16 cellular contexts compared by ENCODE assay signal in the genomic region with DNA sequence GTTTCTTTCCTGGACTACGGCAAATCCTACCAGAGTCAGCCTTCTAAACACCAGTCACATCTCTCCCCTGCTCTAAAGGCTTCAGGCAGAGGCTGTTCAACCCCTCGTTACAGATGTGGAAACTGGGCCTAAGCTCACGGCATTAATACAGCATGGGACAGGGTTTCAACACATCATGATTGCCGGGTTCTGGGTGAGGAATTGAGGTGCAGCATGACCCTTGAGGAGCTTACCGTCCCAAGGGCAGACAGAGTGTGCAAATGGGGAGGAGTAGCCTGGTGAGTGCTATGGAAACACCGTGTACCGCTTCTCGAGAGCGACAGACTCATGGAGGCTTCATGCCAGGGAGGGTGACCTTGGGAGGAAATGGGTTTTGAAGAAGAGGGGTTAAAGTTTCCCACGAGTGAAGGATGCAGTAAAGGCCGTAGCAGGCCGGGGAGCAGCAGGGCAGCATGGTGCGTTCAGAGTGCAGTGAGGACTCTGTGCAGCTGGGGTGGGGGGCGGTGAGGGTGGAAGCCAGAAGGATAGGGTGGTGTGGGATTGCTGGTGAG. TPM values are rescaled to one million over a fixed set of nuclear protein-coding genes. Genes with fewer than 3 reads are reported as not detected.
DNase-seq lines count a peak whose midpoint lies in the region; ATAC-seq and TF ChIP-seq lines count a peak whose summit lies in the region.
"Had no signal": no experiment of that assay in that cellular context is flagged by ENCODE, and none has a peak within 500 bp of the region (broad histone marks: within the 10 kb centered on the region; RNA-seq: fewer than 3 reads in every experiment).

No MANE protein-coding gene starts in this region.

- CTCF ChIA-PET in mammary epithelial cell (lab: Charles Lee; ENCODE audit: low non-redundant PET): no interaction called here

- H2AFZ ChIP-seq in mammary epithelial cell (ENCODE audit: low read depth, low read length): no peak overlapping the region

- H3K27me3 ChIP-seq in breast epithelium: no peaks in the 10 kb centered on the region
- H3K27me3 ChIP-seq in mammary epithelial cell (ENCODE audit: insufficient read depth, low read length): no peaks in the 10 kb centered on the region
- H3K27me3 ChIP-seq in iPS-20b (ENCODE audit: insufficient read depth, low read length): no peaks in the 10 kb centered on the region
- H3K27me3 ChIP-seq: pancreas had no signal

- no peak overlapping the region for H3K4me2 ChIP-seq in mammary epithelial cell (ENCODE audit: insufficient read depth, low read depth, low read length)

- H3K9ac ChIP-seq in mammary epithelial cell (ENCODE audit: insufficient read depth, low read length) (no peak overlapping the region), iPS-20b (ENCODE audit: low read depth, low read length) (peak overlapping the region; percentile 20; the same call in 1 of the 2 replicates)

- ATAC-seq in sciatic nerve: peak; percentile 49
- ATAC-seq in GM19324 (IDR thresholded peaks at IDR 0.05; ENCODE audit: low FRiP score, unreplicated experiment): no peak
- ATAC-seq in GM18868 (IDR thresholded peaks at IDR 0.05; ENCODE audit: unreplicated experiment): no peak
- ATAC-seq: activated T-cell treated with anti-CD3 and anti-CD28 coated beads, Interleukin-2, amount 50 U/mL, for 72 hours had no signal

- intact Hi-C loops in breast epithelium (cut with DNase I; ENCODE audit: low total_unique reads) (no loop called here), mammary epithelial cell (cut with micrococcal nuclease) (no loop called here), sciatic nerve (cut with DNase I) (no loop called here)

- H3K79me2 ChIP-seq in mammary epithelial cell (ENCODE audit: insufficient read depth, low read length): peaks cover 19% of the 10 kb centered on the region

- dilution Hi-C loops in mammary epithelial cell (cut with HindIII; ENCODE audit: low sequenced_read_pairs): loop anchor here (5.0 to 25.0 kb wide), 4 partner anchors 51 to 349 kb away; partner anchors contain the start of gene TGOLN2

- no peaks in the 10 kb centered on the region for H3K9me3 ChIP-seq in breast epithelium
- H3K9me3 ChIP-seq in mammary epithelial cell (replicated peaks; ENCODE audit: insufficient read depth, low read length): no peaks in the 10 kb centered on the region
- H3K9me3 ChIP-seq in iPS-20b (ENCODE audit: insufficient read depth, low read depth, low read length): no peaks in the 10 kb centered on the region
- H3K9me3 ChIP-seq: pancreas had no signal

- TF ChIP-seq POLR2A in breast epithelium (IDR thresholded peaks at IDR 0.05): no peak

- DNase-seq in breast epithelium (ENCODE audit: low spot score in 2 of 2) (no peak), mammary epithelial cell (no peak), sciatic nerve (ENCODE audit: low spot score) (no peak), NCI-H2227 (lab: John Stamatoyannopoulos, UW; ENCODE audit: unreplicated experiment) (no peak)
- no peak for DNase-seq in activated CD4-positive, alpha-beta T cell treated with anti-CD3 and anti-CD28 coated beads, Interleukin-2, amount 50 U/mL, for 4 hours
- DNase-seq: activated CD4-positive, CD25-positive, alpha-beta regulatory T cell treated with anti-CD3 and anti-CD28 coated beads, Interleukin-2, amount 50 U/mL, for 72 hours; activated T-cell treated with anti-CD3 and anti-CD28 coated beads, Interleukin-2, amount 50 U/mL, for 72 hours; effector CD8-positive, alpha-beta T cell; glutamatergic neuron; pancreas; stimulated activated CD4-positive, alpha-beta T cell treated with anti-CD3 and anti-CD28 coated beads, Interleukin-4, amount 100 ng/mL, for 24 hours; stimulated activated naive CD4-positive, alpha-beta T cell treated with Interleukin-2 at 50 U/mL for 16 hours had no signal

- 93% methylated on average over 13 of the region's 14 CpGs for WGBS in mammary epithelial cell (ENCODE audit: low coverage, missing lambda C conversion rate)

- in situ Hi-C loops in mammary epithelial cell (cut with MboI; ENCODE audit: low sequenced_read_pairs in 2 of 2): loop anchor here in 1 of 2 donors (5.0 to 25.0 kb wide), 2 partner anchors 144 to 339 kb away; partner anchors contain the start of gene TCF7L1

- TF ChIP-seq CTCF in breast epithelium (IDR thresholded peaks at IDR 0.05): no peak
- TF ChIP-seq CTCF in mammary epithelial cell (conservative IDR thresholded peaks at IDR 0.05 in 1 of 2, IDR thresholded peaks at IDR 0.05 in 1 of 2; ENCODE audit: extremely low read depth in 1 of 2, insufficient read depth in 1 of 2, low read depth in 1 of 2, low read length in 2 of 2): no peak

- H3K4me3 ChIP-seq in breast epithelium (peak overlapping the region in 1 of 3 donors; percentile 56), mammary epithelial cell (replicated peaks in 1 of 3; ENCODE audit: insufficient read depth in 1 of 3, low read depth in 2 of 3, low read length in 3 of 3) (no peak overlapping the region), iPS-20b (ENCODE audit: low read length) (no peak overlapping the region)
- H3K4me3 ChIP-seq: pancreas had no signal

- H4K20me1 ChIP-seq in mammary epithelial cell (ENCODE audit: insufficient read depth, low read length): no peaks in the 10 kb centered on the region

- H3K36me3 ChIP-seq in breast epithelium (no peaks in the 10 kb centered on the region), mammary epithelial cell (ENCODE audit: insufficient read depth, low read length) (no peaks in the 10 kb centered on the region), iPS-20b (ENCODE audit: insufficient read depth, low read depth, low read length) (no peaks in the 10 kb centered on the region)
- H3K36me3 ChIP-seq: pancreas had no signal

- BruUV-seq in mammary epithelial cell (replicated peaks; lab: Mats Ljungman, UMichigan): no TSS peak

- H3K27ac ChIP-seq in breast epithelium (peak overlapping the region; percentile 59 to 86), mammary epithelial cell (ENCODE audit: insufficient read depth, low read depth, low read length) (no peak overlapping the region), iPS-20b (ENCODE audit: low read length) (no peak overlapping the region)
- H3K27ac ChIP-seq: 22Rv1, pancreas had no signal

- H3K4me1 ChIP-seq in breast epithelium (peaks cover 12% of the 10 kb centered on the region in 2 donors), mammary epithelial cell (ENCODE audit: insufficient read depth, low read length) (peaks cover 52% of the 10 kb centered on the region), iPS-20b (ENCODE audit: insufficient read depth, low read length) (peaks cover 9% of the 10 kb centered on the region)
- H3K4me1 ChIP-seq: pancreas had no signal

RNA-seq across cellular contexts. Expression of gene TGOLN2, which starts 51.1 kb away (rescaled TPM):
- total RNA-seq in breast epithelium: 100 to 1,000 TPM; 111 to 161 (median 117) TPM
- 10 to 100 TPM; 64.8 to 83.0 TPM for total RNA-seq in mammary epithelial cell
- polyA plus RNA-seq in mammary epithelial cell: 42.8 TPM
- polyA minus RNA-seq in mammary epithelial cell: 54.5 TPM
- 109 TPM for total RNA-seq in sciatic nerve

Comparison
In these comparisons a context has a peak if more than half of its experiments do, and no peak if none do; other contexts are left out.
1. H3K27ac ChIP-seq: peak in breast epithelium (2 of 2); none in mammary epithelial cell (single experiment) and iPS-20b (single experiment).